8 cellular contexts compared by ENCODE assay signal in the genomic region with DNA sequence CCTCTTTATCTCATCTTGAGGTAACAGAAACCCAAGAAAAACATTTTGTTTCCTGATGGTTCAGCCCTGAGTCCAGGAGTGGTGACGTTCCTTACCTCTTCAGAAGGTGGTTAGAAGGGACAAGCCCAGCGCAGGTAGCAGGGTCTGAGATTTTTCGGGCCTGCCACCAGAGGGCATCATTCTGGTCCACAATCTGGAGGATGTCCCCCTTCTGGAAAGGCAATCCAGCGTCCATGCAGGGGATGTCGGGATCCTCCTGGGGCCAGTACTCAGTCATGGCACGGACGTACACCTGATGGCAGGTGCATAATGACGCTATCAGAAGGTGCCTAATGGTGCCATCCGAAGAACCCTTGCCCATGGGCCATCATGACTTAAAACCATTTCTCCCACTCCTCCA. TPM values are rescaled to one million over a fixed set of nuclear protein-coding genes. Genes with fewer than 3 reads are reported as not detected.
A peak's percentile ranks its signal among the peaks of the same experiment; 100 is the strongest.
DNase-seq lines count a peak whose midpoint lies in the region; ATAC-seq and TF ChIP-seq lines count a peak whose summit lies in the region.

No MANE protein-coding gene starts in this region.

- no peak for ATAC-seq in GM21367 (IDR thresholded peaks at IDR 0.05; ENCODE audit: unreplicated experiment)

- DNase-seq in COLO668 (lab: John Stamatoyannopoulos, UW; ENCODE audit: unreplicated experiment) (peak; percentile 13), GM13977 (ENCODE audit: low spot score) (peak; percentile 31), SK-MEL-5 (ENCODE audit: low read depth, low spot score) (peak; percentile 54), iPS DF 4.7 (ENCODE audit: extremely low read depth, low spot score) (peak; percentile 30), Ammon's horn (ENCODE audit: low spot score) (no peak), AG08396 (ENCODE audit: low spot score) (no peak), GDM1 (lab: John Stamatoyannopoulos, UW) (no peak)

- in situ Hi-C loops in GM13977 (cut with MboI; ENCODE audit: low pct_unique_long_range_greater_than_20kb, low sequenced_read_pairs, unreplicated experiment) (no loop called here), SK-MEL-5 (cut with HindIII; ENCODE audit: low pct_unique_long_range_greater_than_20kb, low sequenced_read_pairs) (no loop called here)

- TF ChIP-seq CTCF in GM13977 (IDR thresholded peaks at IDR 0.05; ENCODE audit: extremely low read depth, insufficient read depth, missing control alignments): peak; percentile 52

RNA-seq across cellular contexts. Expression of a gene that starts 17.7 kb away (rescaled TPM):
- 0.11 TPM in 1 of 2 replicates, not detected in the other for total RNA-seq in SK-MEL-5 (2014; rRNA removed; shearing (Covaris generic))
- polyA plus RNA-seq in SK-MEL-5 (2015; cell fraction: cytosol; rRNA removed): not detected in 2 replicates
- polyA plus RNA-seq in SK-MEL-5 (2015; cell fraction: nucleus; rRNA removed): 0.26 TPM in 1 of 2 replicates, not detected in the other

RNA-seq across cellular contexts. Expression of a gene that starts 37.4 kb away (rescaled TPM):
- total RNA-seq in SK-MEL-5 (2014; rRNA removed; shearing (Covaris generic)): 21.3 and 25.0 TPM in 2 replicates
- polyA plus RNA-seq in SK-MEL-5 (2015; cell fraction: cytosol; rRNA removed): 23.2 and 26.5 TPM in 2 replicates
- polyA plus RNA-seq in SK-MEL-5 (2015; cell fraction: nucleus; rRNA removed): 22.7 and 37.4 TPM in 2 replicates

Comparison
In these comparisons a context has a peak if more than half of its experiments do, and no peak if none do; other contexts are left out.
1. DNase-seq: peak in COLO668 (single experiment), GM13977 (single experiment), SK-MEL-5 (single experiment) and iPS DF 4.7 (single experiment); none in Ammon's horn (single experiment), AG08396 (single experiment) and GDM1 (single experiment).